ENCODE assay signal across 24 cellular contexts in the genomic region with DNA sequence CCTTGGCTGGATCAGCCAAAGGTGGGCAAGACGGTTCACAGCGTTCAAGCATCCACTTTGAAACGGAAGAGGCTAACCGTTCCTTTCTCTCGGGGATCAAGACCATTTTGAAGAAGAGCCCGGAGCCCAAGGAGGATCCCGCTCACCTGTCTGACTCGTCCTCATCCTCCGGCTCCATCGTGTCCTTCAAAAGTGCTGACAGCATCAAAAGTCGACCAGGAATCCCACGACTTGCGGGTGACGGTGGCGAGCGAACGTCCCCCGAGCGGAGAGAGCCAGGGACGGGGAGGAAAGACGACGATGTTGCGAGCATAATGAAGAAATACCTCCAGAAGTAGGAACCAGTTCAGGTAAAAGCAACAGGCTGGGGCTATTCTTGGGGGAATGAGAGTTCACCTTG.
"Had no signal": no experiment of that assay in that cellular context is flagged by ENCODE, and none has a peak within 500 bp of the region (broad histone marks: within the 10 kb centered on the region; RNA-seq: fewer than 3 reads in every experiment).

No MANE protein-coding gene starts in this region.

- FAIRE-seq: colon, endothelial cell of umbilical vein, frontal cortex, islet of Langerhans, kidney had no signal

- H3K36me3 ChIP-seq: gastroesophageal sphincter, left lung, lower lobe of right lung had no signal

- H3K9me3 ChIP-seq: lower lobe of right lung, mucosa of descending colon had no signal

- H3K4me2 ChIP-seq: hepatocyte had no signal

- H3K27me3 ChIP-seq: dorsolateral prefrontal cortex, foreskin keratinocyte, heart left ventricle, hepatocyte had no signal

- H3K9me3 Mint-ChIP-seq: mesothelial cell of epicardium had no signal

- H2AFZ ChIP-seq: hepatocyte had no signal

- H3K79me2 ChIP-seq: hepatocyte had no signal

- H3K4me3 Mint-ChIP-seq: mesothelial cell of epicardium, naive B cell had no signal

- ATAC-seq: foreskin keratinocyte, gastroesophageal sphincter, heart left ventricle, left colon, left lung, left ventricle myocardium superior, lower lobe of right lung, mucosa of descending colon had no signal

- H3K27ac ChIP-seq: coronary artery, dorsolateral prefrontal cortex, esophagus muscularis mucosa, foreskin keratinocyte, gastroesophageal sphincter, heart left ventricle, hepatocyte, left lung, lower lobe of right lung had no signal

- H3K36me3 Mint-ChIP-seq: mesothelial cell of epicardium, naive B cell had no signal

- H3K4me3 ChIP-seq: coronary artery, dorsolateral prefrontal cortex, esophagus muscularis mucosa, gastroesophageal sphincter, heart left ventricle, hepatocyte, left lung, lower lobe of right lung, mucosa of descending colon had no signal

- DNase-seq: dermis blood vessel endothelial cell; dorsolateral prefrontal cortex; effector CD4-positive, alpha-beta T cell; effector memory CD4-positive, alpha-beta T cell; foreskin keratinocyte; heart left ventricle; kidney; kidney glomerular epithelial cell; left colon; left lung; left ventricle myocardium superior; lower lobe of right lung; mesenchymal stem cell; mucosa of descending colon; naive B cell had no signal

- H3K27ac Mint-ChIP-seq: mesothelial cell of epicardium, naive B cell had no signal

- H3K4me1 Mint-ChIP-seq: mesothelial cell of epicardium, naive B cell had no signal

- H3K4me1 ChIP-seq: esophagus muscularis mucosa, foreskin keratinocyte, gastroesophageal sphincter, heart left ventricle, left lung, lower lobe of right lung had no signal
